Comparison of ENCODE assay signal across 2 cellular contexts in the genomic region with DNA sequence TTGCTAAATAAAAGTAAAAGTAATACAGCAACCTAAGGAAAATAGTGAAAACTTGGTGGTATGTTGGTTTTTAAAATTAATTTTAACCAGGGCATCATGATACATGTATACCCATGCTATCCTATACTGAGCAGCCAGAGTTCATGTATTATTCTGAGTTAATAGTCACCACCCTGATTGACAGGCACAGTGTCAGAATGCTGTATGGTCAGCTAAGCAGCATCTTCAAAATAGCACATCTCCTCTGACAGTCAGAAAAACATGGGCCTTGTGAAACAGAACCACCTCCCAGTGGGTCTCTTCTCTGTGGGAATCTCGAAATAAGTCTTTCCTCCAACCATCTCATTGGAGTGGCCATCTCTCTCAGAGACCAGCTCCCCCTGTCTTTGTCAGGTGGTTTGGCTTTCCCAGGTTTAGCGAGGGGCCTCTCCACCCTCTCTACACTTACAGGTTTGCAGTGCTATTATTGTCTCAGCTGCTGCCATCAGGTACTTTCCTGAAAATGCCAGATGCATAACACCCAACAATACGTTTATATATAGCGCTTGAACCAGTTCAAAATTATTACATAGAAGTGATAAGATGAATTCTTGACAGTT.
TF ChIP-seq lines count a peak whose summit lies in the region.

No MANE protein-coding gene starts in this region.

TF ChIP-seq in GM23338, 12 proteins besides CTCF, POLR2A, EP300 and RAD21:
- TF ChIP-seq NANOG (IDR thresholded peaks at IDR 0.05; ENCODE audit: borderline replicate concordance) (no peak), ZNF331 (CRISPR knock-in tag; IDR thresholded peaks at IDR 0.05; ENCODE audit: low read depth) (no peak), EZH2phosphoT487 (IDR thresholded peaks at IDR 0.05; ENCODE audit: unreplicated experiment) (no peak), ZNF114 (CRISPR knock-in tag; IDR thresholded peaks at IDR 0.05) (no peak), JUNB (IDR thresholded peaks at IDR 0.05; ENCODE audit: unreplicated experiment) (no peak)
- TF ChIP-seq, protein P1, sequence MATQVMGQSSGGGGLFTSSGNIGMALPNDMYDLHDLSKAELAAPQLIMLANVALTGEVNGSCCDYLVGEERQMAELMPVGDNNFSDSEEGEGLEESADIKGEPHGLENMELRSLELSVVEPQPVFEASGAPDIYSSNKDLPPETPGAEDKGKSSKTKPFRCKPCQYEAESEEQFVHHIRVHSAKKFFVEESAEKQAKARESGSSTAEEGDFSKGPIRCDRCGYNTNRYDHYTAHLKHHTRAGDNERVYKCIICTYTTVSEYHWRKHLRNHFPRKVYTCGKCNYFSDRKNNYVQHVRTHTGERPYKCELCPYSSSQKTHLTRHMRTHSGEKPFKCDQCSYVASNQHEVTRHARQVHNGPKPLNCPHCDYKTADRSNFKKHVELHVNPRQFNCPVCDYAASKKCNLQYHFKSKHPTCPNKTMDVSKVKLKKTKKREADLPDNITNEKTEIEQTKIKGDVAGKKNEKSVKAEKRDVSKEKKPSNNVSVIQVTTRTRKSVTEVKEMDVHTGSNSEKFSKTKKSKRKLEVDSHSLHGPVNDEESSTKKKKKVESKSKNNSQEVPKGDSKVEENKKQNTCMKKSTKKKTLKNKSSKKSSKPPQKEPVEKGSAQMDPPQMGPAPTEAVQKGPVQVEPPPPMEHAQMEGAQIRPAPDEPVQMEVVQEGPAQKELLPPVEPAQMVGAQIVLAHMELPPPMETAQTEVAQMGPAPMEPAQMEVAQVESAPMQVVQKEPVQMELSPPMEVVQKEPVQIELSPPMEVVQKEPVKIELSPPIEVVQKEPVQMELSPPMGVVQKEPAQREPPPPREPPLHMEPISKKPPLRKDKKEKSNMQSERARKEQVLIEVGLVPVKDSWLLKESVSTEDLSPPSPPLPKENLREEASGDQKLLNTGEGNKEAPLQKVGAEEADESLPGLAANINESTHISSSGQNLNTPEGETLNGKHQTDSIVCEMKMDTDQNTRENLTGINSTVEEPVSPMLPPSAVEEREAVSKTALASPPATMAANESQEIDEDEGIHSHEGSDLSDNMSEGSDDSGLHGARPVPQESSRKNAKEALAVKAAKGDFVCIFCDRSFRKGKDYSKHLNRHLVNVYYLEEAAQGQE (IDR thresholded peaks at IDR 0.05; ENCODE audit: unreplicated experiment): no peak
- TF ChIP-seq, protein P2, sequence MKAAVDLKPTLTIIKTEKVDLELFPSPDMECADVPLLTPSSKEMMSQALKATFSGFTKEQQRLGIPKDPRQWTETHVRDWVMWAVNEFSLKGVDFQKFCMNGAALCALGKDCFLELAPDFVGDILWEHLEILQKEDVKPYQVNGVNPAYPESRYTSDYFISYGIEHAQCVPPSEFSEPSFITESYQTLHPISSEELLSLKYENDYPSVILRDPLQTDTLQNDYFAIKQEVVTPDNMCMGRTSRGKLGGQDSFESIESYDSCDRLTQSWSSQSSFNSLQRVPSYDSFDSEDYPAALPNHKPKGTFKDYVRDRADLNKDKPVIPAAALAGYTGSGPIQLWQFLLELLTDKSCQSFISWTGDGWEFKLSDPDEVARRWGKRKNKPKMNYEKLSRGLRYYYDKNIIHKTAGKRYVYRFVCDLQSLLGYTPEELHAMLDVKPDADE (IDR thresholded peaks at IDR 0.05): no peak
- TF ChIP-seq, protein P3, sequence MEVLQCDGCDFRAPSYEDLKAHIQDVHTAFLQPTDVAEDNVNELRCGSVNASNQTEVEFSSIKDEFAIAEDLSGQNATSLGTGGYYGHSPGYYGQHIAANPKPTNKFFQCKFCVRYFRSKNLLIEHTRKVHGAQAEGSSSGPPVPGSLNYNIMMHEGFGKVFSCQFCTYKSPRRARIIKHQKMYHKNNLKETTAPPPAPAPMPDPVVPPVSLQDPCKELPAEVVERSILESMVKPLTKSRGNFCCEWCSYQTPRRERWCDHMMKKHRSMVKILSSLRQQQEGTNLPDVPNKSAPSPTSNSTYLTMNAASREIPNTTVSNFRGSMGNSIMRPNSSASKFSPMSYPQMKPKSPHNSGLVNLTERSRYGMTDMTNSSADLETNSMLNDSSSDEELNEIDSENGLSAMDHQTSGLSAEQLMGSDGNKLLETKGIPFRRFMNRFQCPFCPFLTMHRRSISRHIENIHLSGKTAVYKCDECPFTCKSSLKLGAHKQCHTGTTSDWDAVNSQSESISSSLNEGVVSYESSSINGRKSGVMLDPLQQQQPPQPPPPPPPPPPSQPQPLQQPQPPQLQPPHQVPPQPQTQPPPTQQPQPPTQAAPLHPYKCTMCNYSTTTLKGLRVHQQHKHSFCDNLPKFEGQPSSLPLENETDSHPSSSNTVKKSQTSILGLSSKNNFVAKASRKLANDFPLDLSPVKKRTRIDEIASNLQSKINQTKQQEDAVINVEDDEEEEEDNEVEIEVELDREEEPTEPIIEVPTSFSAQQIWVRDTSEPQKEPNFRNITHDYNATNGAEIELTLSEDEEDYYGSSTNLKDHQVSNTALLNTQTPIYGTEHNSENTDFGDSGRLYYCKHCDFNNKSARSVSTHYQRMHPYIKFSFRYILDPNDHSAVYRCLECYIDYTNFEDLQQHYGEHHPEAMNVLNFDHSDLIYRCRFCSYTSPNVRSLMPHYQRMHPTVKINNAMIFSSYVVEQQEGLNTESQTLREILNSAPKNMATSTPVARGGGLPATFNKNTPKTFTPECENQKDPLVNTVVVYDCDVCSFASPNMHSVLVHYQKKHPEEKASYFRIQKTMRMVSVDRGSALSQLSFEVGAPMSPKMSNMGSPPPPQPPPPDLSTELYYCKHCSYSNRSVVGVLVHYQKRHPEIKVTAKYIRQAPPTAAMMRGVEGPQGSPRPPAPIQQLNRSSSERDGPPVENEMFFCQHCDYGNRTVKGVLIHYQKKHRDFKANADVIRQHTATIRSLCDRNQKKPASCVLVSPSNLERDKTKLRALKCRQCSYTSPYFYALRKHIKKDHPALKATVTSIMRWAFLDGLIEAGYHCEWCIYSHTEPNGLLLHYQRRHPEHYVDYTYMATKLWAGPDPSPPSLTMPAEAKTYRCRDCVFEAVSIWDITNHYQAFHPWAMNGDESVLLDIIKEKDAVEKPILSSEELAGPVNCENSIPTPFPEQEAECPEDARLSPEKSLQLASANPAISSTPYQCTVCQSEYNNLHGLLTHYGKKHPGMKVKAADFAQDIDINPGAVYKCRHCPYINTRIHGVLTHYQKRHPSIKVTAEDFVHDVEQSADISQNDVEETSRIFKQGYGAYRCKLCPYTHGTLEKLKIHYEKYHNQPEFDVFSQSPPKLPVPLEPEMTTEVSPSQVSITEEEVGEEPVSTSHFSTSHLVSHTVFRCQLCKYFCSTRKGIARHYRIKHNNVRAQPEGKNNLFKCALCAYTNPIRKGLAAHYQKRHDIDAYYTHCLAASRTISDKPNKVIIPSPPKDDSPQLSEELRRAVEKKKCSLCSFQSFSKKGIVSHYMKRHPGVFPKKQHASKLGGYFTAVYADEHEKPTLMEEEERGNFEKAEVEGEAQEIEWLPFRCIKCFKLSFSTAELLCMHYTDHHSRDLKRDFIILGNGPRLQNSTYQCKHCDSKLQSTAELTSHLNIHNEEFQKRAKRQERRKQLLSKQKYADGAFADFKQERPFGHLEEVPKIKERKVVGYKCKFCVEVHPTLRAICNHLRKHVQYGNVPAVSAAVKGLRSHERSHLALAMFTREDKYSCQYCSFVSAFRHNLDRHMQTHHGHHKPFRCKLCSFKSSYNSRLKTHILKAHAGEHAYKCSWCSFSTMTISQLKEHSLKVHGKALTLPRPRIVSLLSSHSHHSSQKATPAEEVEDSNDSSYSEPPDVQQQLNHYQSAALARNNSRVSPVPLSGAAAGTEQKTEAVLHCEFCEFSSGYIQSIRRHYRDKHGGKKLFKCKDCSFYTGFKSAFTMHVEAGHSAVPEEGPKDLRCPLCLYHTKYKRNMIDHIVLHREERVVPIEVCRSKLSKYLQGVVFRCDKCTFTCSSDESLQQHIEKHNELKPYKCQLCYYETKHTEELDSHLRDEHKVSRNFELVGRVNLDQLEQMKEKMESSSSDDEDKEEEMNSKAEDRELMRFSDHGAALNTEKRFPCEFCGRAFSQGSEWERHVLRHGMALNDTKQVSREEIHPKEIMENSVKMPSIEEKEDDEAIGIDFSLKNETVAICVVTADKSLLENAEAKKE (CRISPR knock-in tag; IDR thresholded peaks at IDR 0.05): no peak

TF ChIP-seq in K562, 482 proteins besides CTCF, POLR2A, EP300 and RAD21:
- TF ChIP-seq ZNF707 (CRISPR knock-in tag; conservative IDR thresholded peaks at IDR 0.05) (no peak), ARNT (IDR thresholded peaks at IDR 0.05) (no peak), NR2C2 (CRISPR knock-in tag; IDR thresholded peaks at IDR 0.05) (no peak), NR2C2 (tag; IDR thresholded peaks at IDR 0.05) (no peak), POLR2H (tag; IDR thresholded peaks at IDR 0.05; ENCODE audit: low read depth) (no peak), TEAD2 (tag; IDR thresholded peaks at IDR 0.05) (no peak), FOXA1 (IDR thresholded peaks at IDR 0.05; ENCODE audit: borderline replicate concordance) (no peak)
- TF ChIP-seq, protein P4, sequence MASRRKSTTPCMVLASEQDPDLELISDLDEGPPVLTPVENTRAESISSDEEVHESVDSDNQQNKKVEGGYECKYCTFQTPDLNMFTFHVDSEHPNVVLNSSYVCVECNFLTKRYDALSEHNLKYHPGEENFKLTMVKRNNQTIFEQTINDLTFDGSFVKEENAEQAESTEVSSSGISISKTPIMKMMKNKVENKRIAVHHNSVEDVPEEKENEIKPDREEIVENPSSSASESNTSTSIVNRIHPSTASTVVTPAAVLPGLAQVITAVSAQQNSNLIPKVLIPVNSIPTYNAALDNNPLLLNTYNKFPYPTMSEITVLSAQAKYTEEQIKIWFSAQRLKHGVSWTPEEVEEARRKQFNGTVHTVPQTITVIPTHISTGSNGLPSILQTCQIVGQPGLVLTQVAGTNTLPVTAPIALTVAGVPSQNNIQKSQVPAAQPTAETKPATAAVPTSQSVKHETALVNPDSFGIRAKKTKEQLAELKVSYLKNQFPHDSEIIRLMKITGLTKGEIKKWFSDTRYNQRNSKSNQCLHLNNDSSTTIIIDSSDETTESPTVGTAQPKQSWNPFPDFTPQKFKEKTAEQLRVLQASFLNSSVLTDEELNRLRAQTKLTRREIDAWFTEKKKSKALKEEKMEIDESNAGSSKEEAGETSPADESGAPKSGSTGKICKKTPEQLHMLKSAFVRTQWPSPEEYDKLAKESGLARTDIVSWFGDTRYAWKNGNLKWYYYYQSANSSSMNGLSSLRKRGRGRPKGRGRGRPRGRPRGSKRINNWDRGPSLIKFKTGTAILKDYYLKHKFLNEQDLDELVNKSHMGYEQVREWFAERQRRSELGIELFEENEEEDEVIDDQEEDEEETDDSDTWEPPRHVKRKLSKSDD (conservative IDR thresholded peaks at IDR 0.05; ENCODE audit: low read length): no peak
- TF ChIP-seq, protein P5, sequence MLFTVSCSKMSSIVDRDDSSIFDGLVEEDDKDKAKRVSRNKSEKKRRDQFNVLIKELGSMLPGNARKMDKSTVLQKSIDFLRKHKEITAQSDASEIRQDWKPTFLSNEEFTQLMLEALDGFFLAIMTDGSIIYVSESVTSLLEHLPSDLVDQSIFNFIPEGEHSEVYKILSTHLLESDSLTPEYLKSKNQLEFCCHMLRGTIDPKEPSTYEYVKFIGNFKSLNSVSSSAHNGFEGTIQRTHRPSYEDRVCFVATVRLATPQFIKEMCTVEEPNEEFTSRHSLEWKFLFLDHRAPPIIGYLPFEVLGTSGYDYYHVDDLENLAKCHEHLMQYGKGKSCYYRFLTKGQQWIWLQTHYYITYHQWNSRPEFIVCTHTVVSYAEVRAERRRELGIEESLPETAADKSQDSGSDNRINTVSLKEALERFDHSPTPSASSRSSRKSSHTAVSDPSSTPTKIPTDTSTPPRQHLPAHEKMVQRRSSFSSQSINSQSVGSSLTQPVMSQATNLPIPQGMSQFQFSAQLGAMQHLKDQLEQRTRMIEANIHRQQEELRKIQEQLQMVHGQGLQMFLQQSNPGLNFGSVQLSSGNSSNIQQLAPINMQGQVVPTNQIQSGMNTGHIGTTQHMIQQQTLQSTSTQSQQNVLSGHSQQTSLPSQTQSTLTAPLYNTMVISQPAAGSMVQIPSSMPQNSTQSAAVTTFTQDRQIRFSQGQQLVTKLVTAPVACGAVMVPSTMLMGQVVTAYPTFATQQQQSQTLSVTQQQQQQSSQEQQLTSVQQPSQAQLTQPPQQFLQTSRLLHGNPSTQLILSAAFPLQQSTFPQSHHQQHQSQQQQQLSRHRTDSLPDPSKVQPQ (CRISPR knock-in tag; IDR thresholded peaks at IDR 0.05; ENCODE audit: borderline replicate concordance): no peak
- TF ChIP-seq, protein P6, sequence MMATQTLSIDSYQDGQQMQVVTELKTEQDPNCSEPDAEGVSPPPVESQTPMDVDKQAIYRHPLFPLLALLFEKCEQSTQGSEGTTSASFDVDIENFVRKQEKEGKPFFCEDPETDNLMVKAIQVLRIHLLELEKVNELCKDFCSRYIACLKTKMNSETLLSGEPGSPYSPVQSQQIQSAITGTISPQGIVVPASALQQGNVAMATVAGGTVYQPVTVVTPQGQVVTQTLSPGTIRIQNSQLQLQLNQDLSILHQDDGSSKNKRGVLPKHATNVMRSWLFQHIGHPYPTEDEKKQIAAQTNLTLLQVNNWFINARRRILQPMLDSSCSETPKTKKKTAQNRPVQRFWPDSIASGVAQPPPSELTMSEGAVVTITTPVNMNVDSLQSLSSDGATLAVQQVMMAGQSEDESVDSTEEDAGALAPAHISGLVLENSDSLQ (IDR thresholded peaks at IDR 0.05): peak; percentile 73
- TF ChIP-seq, protein P7, sequence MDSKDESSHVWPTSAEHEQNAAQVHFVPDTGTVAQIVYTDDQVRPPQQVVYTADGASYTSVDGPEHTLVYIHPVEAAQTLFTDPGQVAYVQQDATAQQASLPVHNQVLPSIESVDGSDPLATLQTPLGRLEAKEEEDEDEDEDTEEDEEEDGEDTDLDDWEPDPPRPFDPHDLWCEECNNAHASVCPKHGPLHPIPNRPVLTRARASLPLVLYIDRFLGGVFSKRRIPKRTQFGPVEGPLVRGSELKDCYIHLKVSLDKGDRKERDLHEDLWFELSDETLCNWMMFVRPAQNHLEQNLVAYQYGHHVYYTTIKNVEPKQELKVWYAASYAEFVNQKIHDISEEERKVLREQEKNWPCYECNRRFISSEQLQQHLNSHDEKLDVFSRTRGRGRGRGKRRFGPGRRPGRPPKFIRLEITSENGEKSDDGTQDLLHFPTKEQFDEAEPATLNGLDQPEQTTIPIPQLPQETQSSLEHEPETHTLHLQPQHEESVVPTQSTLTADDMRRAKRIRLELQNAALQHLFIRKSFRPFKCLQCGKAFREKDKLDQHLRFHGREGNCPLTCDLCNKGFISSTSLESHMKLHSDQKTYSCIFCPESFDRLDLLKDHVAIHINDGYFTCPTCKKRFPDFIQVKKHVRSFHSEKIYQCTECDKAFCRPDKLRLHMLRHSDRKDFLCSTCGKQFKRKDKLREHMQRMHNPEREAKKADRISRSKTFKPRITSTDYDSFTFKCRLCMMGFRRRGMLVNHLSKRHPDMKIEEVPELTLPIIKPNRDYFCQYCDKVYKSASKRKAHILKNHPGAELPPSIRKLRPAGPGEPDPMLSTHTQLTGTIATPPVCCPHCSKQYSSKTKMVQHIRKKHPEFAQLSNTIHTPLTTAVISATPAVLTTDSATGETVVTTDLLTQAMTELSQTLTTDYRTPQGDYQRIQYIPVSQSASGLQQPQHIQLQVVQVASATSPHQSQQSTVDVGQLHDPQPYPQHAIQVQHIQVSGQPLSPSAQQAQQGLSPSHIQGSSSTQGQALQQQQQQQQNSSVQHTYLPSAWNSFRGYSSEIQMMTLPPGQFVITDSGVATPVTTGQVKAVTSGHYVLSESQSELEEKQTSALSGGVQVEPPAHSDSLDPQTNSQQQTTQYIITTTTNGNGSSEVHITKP (IDR thresholded peaks at IDR 0.05; ENCODE audit: partially characterized antibody): peak; percentile 35
